22 cellular contexts compared by ENCODE assay signal in genomic region chr14:96461950-96462798, GRCh38. TPM values are rescaled to one million over a fixed set of nuclear protein-coding genes. Genes with fewer than 3 reads are reported as not detected.
A peak's percentile ranks its signal among the peaks of the same experiment; 100 is the strongest.
DNase-seq lines count a peak whose midpoint lies in the region; ATAC-seq, FAIRE-seq and TF ChIP-seq lines count a peak whose summit lies in the region.
"Had no signal": no experiment of that assay in that cellular context is flagged by ENCODE, and none has a peak within 500 bp of the region (broad histone marks: within the 10 kb centered on the region; RNA-seq: fewer than 3 reads in every experiment).

No MANE protein-coding gene starts in this region.

- no peak overlapping the region for H2BK12ac ChIP-seq in H1 (ENCODE audit: low read depth, low read length)

- no peaks in the 10 kb centered on the region for H3K9me3 Mint-ChIP-seq in Calu3 (ENCODE audit: low read depth, unreplicated experiment)
- H3K9me3 Mint-ChIP-seq: activated T-cell treated with anti-CD3 and anti-CD28 coated beads, Interleukin-2, amount 50 U/mL, for 24 hours; dendritic cell treated with granulocyte-macrophage colony-stimulating factor and Interleukin-4, amounts not matched to agents 40 ng/mL and 50 ng/mL, for 4 days had no signal

- no peak overlapping the region for H3K4ac ChIP-seq in H1 (replicated peaks; ENCODE audit: insufficient read length, low read depth, low read length)

- peaks cover 0 to 7% (median 4%) of the 10 kb centered on the region in 4 experiments; a peak in 4 of 7 replicates for H3K4me1 ChIP-seq in H1 (replicated peaks in 1 of 4; ENCODE audit: control insufficient read depth in 3 of 4, insufficient read depth in 4 of 4, low read length in 3 of 4)
- H3K4me1 ChIP-seq in mucosa of rectum (ENCODE audit: control insufficient read depth in 2 of 2, insufficient read depth in 2 of 2, low read length in 2 of 2), result peaks cover 9 to 13% of the 10 kb centered on the region in 2 donors
- no peaks in the 10 kb centered on the region for H3K4me1 ChIP-seq in gastroesophageal sphincter
- H3K4me1 ChIP-seq: left lung, parathyroid adenoma had no signal

- ATAC-seq in HG03460 (IDR thresholded peaks at IDR 0.05; ENCODE audit: unreplicated experiment), result no peak
- ATAC-seq in gastroesophageal sphincter, result no peak
- ATAC-seq: left lung had no signal

- no TSS peak for BruUV-seq in Calu3 (replicated peaks; lab: Mats Ljungman, UMichigan)

- CTCF ChIA-PET in Calu3 (lab: Charles Lee), result no interaction called here
- CTCF ChIA-PET in H1 (lab: Charles Lee; ENCODE audit: partially characterized antibody), result interaction anchor here (0.5 to 0.6 kb wide), 2 partner anchors 51 to 453 kb away, joined by 3 read pairs; no protein-coding TSS in a partner anchor

- intact Hi-C loops in Calu3 (cut with micrococcal nuclease; ENCODE audit: unreplicated experiment), result no loop called here

- no peak overlapping the region for H3K9ac ChIP-seq in H1 (replicated peaks in 1 of 4; ENCODE audit: extremely low read depth in 1 of 4, low read depth in 3 of 4, low read length in 3 of 4)
- H3K9ac ChIP-seq in mucosa of rectum (ENCODE audit: low read depth in 1 of 2, low read length in 2 of 2), result peak overlapping the region in 1 of 2 donors; percentile 34
- H3K9ac ChIP-seq: parathyroid adenoma had no signal

- peak overlapping the region; percentile 50 for H3K27ac Mint-ChIP-seq in Calu3 (ENCODE audit: unreplicated experiment)
- H3K27ac Mint-ChIP-seq: activated naive CD8-positive, alpha-beta T cell; activated T-cell treated with anti-CD3 and anti-CD28 coated beads, Interleukin-2, amount 50 U/mL, for 24 hours; dendritic cell treated with granulocyte-macrophage colony-stimulating factor and Interleukin-4, amounts not matched to agents 40 ng/mL and 50 ng/mL, for 4 days had no signal

- H3K36me3 Mint-ChIP-seq in Calu3 (ENCODE audit: insufficient read depth, unreplicated experiment), result no peaks in the 10 kb centered on the region
- H3K36me3 Mint-ChIP-seq: activated naive CD8-positive, alpha-beta T cell had no signal

- H2BK20ac ChIP-seq in H1 (ENCODE audit: low read length), result no peak overlapping the region

- H2BK120ac ChIP-seq in H1 (replicated peaks; ENCODE audit: low read depth, low read length), result no peak overlapping the region

- H3K79me2 ChIP-seq in H1 (ENCODE audit: control insufficient read depth in 1 of 2, insufficient read depth in 2 of 2, low read length in 2 of 2), result no peaks in the 10 kb centered on the region
- H3K79me2 ChIP-seq: parathyroid adenoma had no signal

- 0 out of 4 replicates have a peak, but pooled peaks of 1 of the 2 experiments have one; percentile 3 for TF ChIP-seq RAD21 in H1 (IDR thresholded peaks at IDR 0.05 in 1 of 2, conservative IDR thresholded peaks at IDR 0.05 in 1 of 2; ENCODE audit: low read depth in 2 of 2, low read length in 2 of 2)

- no peak for FAIRE-seq in H1 (lab: Jason Lieb, UNC)
- FAIRE-seq: frontal cortex, GM12892 had no signal

- H4K8ac ChIP-seq in H1 (ENCODE audit: extremely low read depth, insufficient read depth, low read length), result no peak overlapping the region

- H3K4me2 ChIP-seq in H1 (ENCODE audit: insufficient read depth in 1 of 2, low read depth in 2 of 2, low read length in 2 of 2), result no peak overlapping the region

- H2BK5ac ChIP-seq in H1 (ENCODE audit: low read depth, low read length), result no peak overlapping the region

- H3K27ac ChIP-seq in H1 (ENCODE audit: low read depth, low read length) (no peak overlapping the region), mucosa of rectum (ENCODE audit: low read depth in 2 of 2, low read length in 2 of 2) (peak overlapping the region; percentile 63 to 67), gastroesophageal sphincter (no peak overlapping the region)
- H3K27ac ChIP-seq: left lung, parathyroid adenoma had no signal

- no peak overlapping the region for H3K56ac ChIP-seq in H1 (replicated peaks; ENCODE audit: insufficient read length, low read depth, low read length)

- H2AFZ ChIP-seq in H1 (ENCODE audit: low read length), result no peak overlapping the region
- H2AFZ ChIP-seq: parathyroid adenoma had no signal

- no peak overlapping the region for H2BK15ac ChIP-seq in H1 (ENCODE audit: low read length)

- H3K79me1 ChIP-seq in H1 (ENCODE audit: low read depth, low read length), result no peaks in the 10 kb centered on the region

- H3K27me3 Mint-ChIP-seq in Calu3 (ENCODE audit: unreplicated experiment), result no peaks in the 10 kb centered on the region

- H3K18ac ChIP-seq in H1 (ENCODE audit: extremely low read depth, low read length), result no peak overlapping the region; the same call in 1 of the 2 replicates

- no peak overlapping the region for H3K14ac ChIP-seq in H1 (ENCODE audit: insufficient read length)

- H3K27me3 ChIP-seq in H1 (replicated peaks in 1 of 4; ENCODE audit: control insufficient read depth in 3 of 4, extremely low read depth in 1 of 4, insufficient read depth in 3 of 4, low read length in 3 of 4) (no peaks in the 10 kb centered on the region), mucosa of rectum (ENCODE audit: control insufficient read depth in 2 of 2, insufficient read depth in 2 of 2, low read length in 2 of 2) (no peaks in the 10 kb centered on the region), gastroesophageal sphincter (no peaks in the 10 kb centered on the region)
- H3K27me3 ChIP-seq: left lung, MG63 had no signal

- TF ChIP-seq EP300 in H1 (IDR thresholded peaks at IDR 0.05; ENCODE audit: borderline replicate concordance in 1 of 2, low read depth in 2 of 2, low read length in 2 of 2) (no peak), gastroesophageal sphincter (IDR thresholded peaks at IDR 0.05) (no peak)

- POLR2A ChIA-PET in H1 (lab: Charles Lee; ENCODE audit: partially characterized antibody), result interaction anchor here (1.5 kb wide), 1 partner anchor 9 kb away, joined by 3 read pairs; no protein-coding TSS in a partner anchor

- no peaks in the 10 kb centered on the region for H4K20me1 ChIP-seq in H1 (replicated peaks in 1 of 2; ENCODE audit: control insufficient read depth in 1 of 2, insufficient read depth in 2 of 2, low read length in 2 of 2)

- H3K4me3 ChIP-seq in H1 (ENCODE audit: extremely low read depth in 1 of 4, insufficient read depth in 2 of 4, low read depth in 3 of 4, low read length in 4 of 4) (no peak overlapping the region), mucosa of rectum (ENCODE audit: low read length in 2 of 2) (peak overlapping the region; percentile 22 to 31), gastroesophageal sphincter (no peak overlapping the region)
- H3K4me3 ChIP-seq: left lung, MG63 had no signal

- H4K5ac ChIP-seq in H1 (ENCODE audit: insufficient read length, low read depth, low read length), result no peak overlapping the region

- H3K23ac ChIP-seq in H1 (ENCODE audit: insufficient read length), result no peak overlapping the region

- DNase-seq in Calu3, result no peak
- peak; percentile 66 for DNase-seq in HuH-7 (ENCODE audit: low spot score)
- DNase-seq in H1 (ENCODE audit: low read depth in 1 of 2, low spot score in 2 of 2), result no peak
- no peak for DNase-seq in stimulated activated CD4-positive, alpha-beta T cell treated with anti-CD3 and anti-CD28 coated beads, Interleukin-12 subunit alpha, Interleukin-12 subunit beta, amount 100 ng/mL, for 4 hours
- no peak for DNase-seq in GF-D8 (lab: John Stamatoyannopoulos, UW)
- DNase-seq: activated CD4-positive, alpha-beta T cell treated with anti-CD3 and anti-CD28 coated beads, Interleukin-2, amount 50 U/mL, for 48 hours; activated T-cell treated with anti-CD3 and anti-CD28 coated beads, Interleukin-2, amount 50 U/mL, for 24 hours; COR-L47; erythroblast; left lung; MG63; NCI-H1694 treated with DMSO at 0.1 percent for 48 hours; NCI-H226; stimulated activated CD4-positive, alpha-beta T cell treated with anti-CD3 and anti-CD28 coated beads, Interleukin-2, amount 100 ng/mL, for 48 hours had no signal

- TF ChIP-seq CTCF in Calu3 (IDR thresholded peaks at IDR 0.05; ENCODE audit: unreplicated experiment), result no peak
- no peak for TF ChIP-seq CTCF in H1 (IDR thresholded peaks at IDR 0.05; ENCODE audit: control extremely low read depth in 1 of 3, insufficient read depth in 1 of 3, low read depth in 1 of 3, low read length in 3 of 3)
- no peak for TF ChIP-seq CTCF in gastroesophageal sphincter (IDR thresholded peaks at IDR 0.05)

- H2AK5ac ChIP-seq in H1 (ENCODE audit: low read depth, low read length), result no peak overlapping the region

- H3K23me2 ChIP-seq in H1 (ENCODE audit: low read depth, low read length), result no peaks in the 10 kb centered on the region

- no peaks in the 10 kb centered on the region for H3K36me3 ChIP-seq in H1 (ENCODE audit: control insufficient read depth in 2 of 4, insufficient read depth in 4 of 4, low read length in 3 of 4)
- no peaks in the 10 kb centered on the region for H3K36me3 ChIP-seq in mucosa of rectum (ENCODE audit: control insufficient read depth in 2 of 2, insufficient read depth in 2 of 2, low read length in 2 of 2)
- no peaks in the 10 kb centered on the region for H3K36me3 ChIP-seq in gastroesophageal sphincter
- H3K36me3 ChIP-seq: left lung, MG63 had no signal

- no peak overlapping the region for H3K4me3 Mint-ChIP-seq in Calu3 (ENCODE audit: low read depth, unreplicated experiment)
- H3K4me3 Mint-ChIP-seq: activated naive CD8-positive, alpha-beta T cell; activated T-cell treated with anti-CD3 and anti-CD28 coated beads, Interleukin-2, amount 50 U/mL, for 24 hours; dendritic cell treated with granulocyte-macrophage colony-stimulating factor and Interleukin-4, amounts not matched to agents 40 ng/mL and 50 ng/mL, for 4 days had no signal

- WGBS in H1 (ENCODE audit: extremely low coverage in 1 of 2, insufficient coverage in 1 of 2, insufficient read length in 1 of 2, insufficient replicate concordance in 2 of 2, low coverage in 1 of 2, low lambda C conversion rate in 2 of 2, missing lambda C conversion rate in 1 of 2), 2 experiments, result 85% methylated on average over 8 of the region's 8 CpGs; no CpG with 5 or more reads in 1 of the 2 experiments
- WGBS in gastroesophageal sphincter (ENCODE audit: low coverage in 1 of 2), 2 donors, result 52 to 70% methylated on average over 6 to 7 of the region's 8 CpGs

- H4K91ac ChIP-seq in H1 (replicated peaks; ENCODE audit: insufficient read length, low read length), result no peak overlapping the region

- H3K9me3 ChIP-seq in H1 (ENCODE audit: insufficient read depth in 2 of 2, low read depth in 1 of 2, low read length in 1 of 2) (no peaks in the 10 kb centered on the region), mucosa of rectum (ENCODE audit: control insufficient read depth in 2 of 2, low read length in 2 of 2) (no peaks in the 10 kb centered on the region), gastroesophageal sphincter (no peaks in the 10 kb centered on the region)
- H3K9me3 ChIP-seq: left lung, MG63 had no signal

- no peak for TF ChIP-seq POLR2A in H1 (IDR thresholded peaks at IDR 0.05; ENCODE audit: control extremely low read depth in 1 of 2, low read depth in 2 of 2, low read length in 2 of 2)
- no peak for TF ChIP-seq POLR2A in gastroesophageal sphincter (IDR thresholded peaks at IDR 0.05)

- peaks cover 11% of the 10 kb centered on the region for H3K4me1 Mint-ChIP-seq in Calu3 (ENCODE audit: low read depth, unreplicated experiment)

RNA-seq across cellular contexts. Expression of gene PAPOLA, which starts 40.0 kb away (rescaled TPM):
- total RNA-seq in Calu3 (2022), result 198 and 205 TPM in 2 replicates
- 234 and 239 TPM in 2 replicates for total RNA-seq in H1 (2021; fragmentation: NEBNext Ultra II Directional; extraction: Animal tissue kit (Norgen Biotek cat#: 25700))
- polyA plus RNA-seq in H1 (2011; rRNA removed), result 81.9 and 163 TPM in 2 replicates
- polyA plus RNA-seq in H1 (2011; cell fraction: cytosol; rRNA removed), result 143 TPM
- polyA plus RNA-seq in H1 (2011; cell fraction: nucleus; rRNA removed), result 102 TPM
- polyA plus RNA-seq in H1 (2012, experiment 1 of 2), result 87.2 to 138 TPM (median 129 TPM) in 4 replicates
- polyA plus RNA-seq in H1 (2012, experiment 2 of 2), result 12.7 TPM
- 143 TPM for polyA plus RNA-seq in H1 (2013, experiment 1 of 2)
- 150 TPM for polyA plus RNA-seq in H1 (2013, experiment 2 of 2)
- polyA minus RNA-seq in H1 (2011; rRNA and poly(A)+ RNA removed), result 330 and 489 TPM in 2 replicates
- polyA minus RNA-seq in H1 (2011; cell fraction: cytosol; rRNA and poly(A)+ RNA removed), result 147 TPM
- polyA minus RNA-seq in H1 (2011; cell fraction: nucleus; rRNA and poly(A)+ RNA removed), result 349 TPM
- total RNA-seq in gastroesophageal sphincter, result 100 to 1,000 TPM; 111 to 167 (median 134) TPM

Comparison
In these comparisons a context has a peak if more than half of its experiments do, and no peak if none do; other contexts are left out.
1. H3K27ac ChIP-seq: peak in mucosa of rectum (2 of 2); none in H1 (single experiment) and gastroesophageal sphincter (0 of 4).
2. H3K4me3 ChIP-seq: peak in mucosa of rectum (2 of 2); none in H1 (0 of 4) and gastroesophageal sphincter (0 of 2).